19 cellular contexts compared by ENCODE assay signal in the genomic region with DNA sequence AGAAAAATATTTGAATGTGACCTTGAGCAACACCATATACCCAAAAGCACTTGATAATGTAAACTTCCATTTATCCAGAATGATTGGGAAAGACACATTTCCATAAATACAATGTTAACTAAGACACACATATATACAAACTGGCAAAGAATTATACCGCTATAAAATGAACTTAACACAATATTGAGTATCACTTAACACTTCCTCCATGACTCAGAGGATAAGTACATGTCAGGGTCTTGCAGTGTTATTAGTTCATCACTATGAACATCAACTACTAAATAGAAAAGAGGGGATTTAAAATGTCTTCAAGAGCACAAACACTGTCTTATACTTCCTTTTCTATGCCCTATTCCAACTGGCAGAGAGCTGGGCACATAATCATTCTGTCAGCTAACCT. TPM values are rescaled to one million over a fixed set of nuclear protein-coding genes. Genes with fewer than 3 reads are reported as not detected.
DNase-seq lines count a peak whose midpoint lies in the region; ATAC-seq, FAIRE-seq and TF ChIP-seq lines count a peak whose summit lies in the region.
"Had no signal": no experiment of that assay in that cellular context is flagged by ENCODE, and none has a peak within 500 bp of the region (broad histone marks: within the 10 kb centered on the region; RNA-seq: fewer than 3 reads in every experiment).

No MANE protein-coding gene starts in this region.

- H3K9me2 ChIP-seq in HCT116 (ENCODE audit: insufficient read depth): no peaks in the 10 kb centered on the region

- TF ChIP-seq CTCF in HCT116 (IDR thresholded peaks at IDR 0.05 in 2 of 3, conservative IDR thresholded peaks at IDR 0.05 in 1 of 3; ENCODE audit: borderline replicate concordance in 1 of 3, insufficient read depth in 1 of 3, low read depth in 2 of 3, low read length in 2 of 3) (no peak), bronchial epithelial cell (IDR thresholded peaks at IDR 0.05; ENCODE audit: insufficient read depth, low read length, severe bottlenecking) (no peak), brain microvascular endothelial cell (IDR thresholded peaks at IDR 0.05; ENCODE audit: low read depth, low read length, missing control alignments) (no peak)

- no peak for ATAC-seq in HCT116
- peak; percentile 52 for ATAC-seq in left lobe of liver

- no peak overlapping the region for H3K4me2 ChIP-seq in HCT116 (ENCODE audit: low read length)
- H3K4me2 ChIP-seq: BLaER1 had no signal

- H3K9me3 ChIP-seq in HCT116 (ENCODE audit: control insufficient read depth in 1 of 2, insufficient read depth in 1 of 2, low read depth in 1 of 2, low read length in 2 of 2): no peaks in the 10 kb centered on the region
- H3K9me3 ChIP-seq: SJSA1 had no signal

- peaks cover 12 to 24% of the 10 kb centered on the region in 2 experiments for H3K4me1 ChIP-seq in HCT116 (ENCODE audit: control insufficient read depth in 1 of 2, insufficient read depth in 2 of 2, low read length in 2 of 2)
- H3K4me1 ChIP-seq: BLaER1 had no signal

- POLR2A ChIA-PET in HCT116 (lab: Charles Lee): no interaction called here

- TF ChIP-seq RAD21 in HCT116 (IDR thresholded peaks at IDR 0.05; ENCODE audit: low read depth): no peak

- H3K27ac ChIP-seq in HCT116 (ENCODE audit: low read depth, low read length): no peak overlapping the region
- no peak overlapping the region for H3K27ac ChIP-seq in brain microvascular endothelial cell
- H3K27ac ChIP-seq: BLaER1, SJSA1 had no signal

- peak; percentile 38 for DNase-seq in DMS53 (lab: John Stamatoyannopoulos, UW)
- no peak for DNase-seq in HCT116 (ENCODE audit: low read depth, low spot score)
- DNase-seq in bronchial epithelial cell (ENCODE audit: low read depth): peak; percentile 53
- DNase-seq in left lobe of liver (ENCODE audit: low spot score): no peak
- no peak for DNase-seq in brain microvascular endothelial cell
- DNase-seq in cerebellum (ENCODE audit: low spot score): no peak
- DNase-seq in NCI-H2107 treated with DMSO at 0.1 percent for 48 hours (lab: John Stamatoyannopoulos, UW; ENCODE audit: unreplicated experiment): no peak
- DNase-seq in NCI-H2029 treated with DMSO at 0.1 percent for 48 hours (lab: John Stamatoyannopoulos, UW): no peak
- DNase-seq: Calu3; CD4-positive, alpha-beta memory T cell; H9; MM.1S; NCI-H1694 treated with DMSO at 0.1 percent for 48 hours; NCI-H2107; NCI-H226; NCI-H524; NCI-H82 had no signal

- no peak overlapping the region for H2AFZ ChIP-seq in HCT116 (ENCODE audit: low read depth, low read length, poor library complexity, severe bottlenecking)

- intact Hi-C loops in HCT116 (cut with micrococcal nuclease): no loop called here

- TF ChIP-seq POLR2A in HCT116 (IDR thresholded peaks at IDR 0.05; ENCODE audit: borderline replicate concordance, extremely low read depth, insufficient read depth, insufficient read length): no peak

- H3K9ac ChIP-seq in HCT116 (ENCODE audit: low read length): no peak overlapping the region
- H3K9ac ChIP-seq: BLaER1 had no signal

- H3K4me3 ChIP-seq in HCT116 (replicated peaks in 1 of 2; ENCODE audit: low read depth in 1 of 2, low read length in 2 of 2) (no peak overlapping the region), bronchial epithelial cell (ENCODE audit: low read depth, low read length) (no peak overlapping the region), brain microvascular endothelial cell (ENCODE audit: low read depth, low read length) (no peak overlapping the region)
- H3K4me3 ChIP-seq: BLaER1, SJSA1 had no signal

- H3K27me3 ChIP-seq in HCT116 (ENCODE audit: insufficient read depth, low read length) (no peaks in the 10 kb centered on the region), bronchial epithelial cell (ENCODE audit: control insufficient read depth, insufficient read depth, low read length) (no peaks in the 10 kb centered on the region), brain microvascular endothelial cell (replicated peaks) (no peaks in the 10 kb centered on the region)
- H3K27me3 ChIP-seq: BLaER1, SJSA1 had no signal

- H3K36me3 ChIP-seq in HCT116 (ENCODE audit: control insufficient read depth in 1 of 2, insufficient read depth in 2 of 2, low read length in 2 of 2) (no peaks in the 10 kb centered on the region), bronchial epithelial cell (ENCODE audit: control insufficient read depth, insufficient read depth, low read length) (peaks cover 3% of the 10 kb centered on the region), brain microvascular endothelial cell (replicated peaks) (no peaks in the 10 kb centered on the region)

- no peaks in the 10 kb centered on the region for H4K20me1 ChIP-seq in HCT116 (ENCODE audit: insufficient read depth)
- H4K20me1 ChIP-seq: BLaER1 had no signal

- RAD21 ChIA-PET in HCT116 (lab: Charles Lee; ENCODE audit: low non-redundant PET in 1 of 2, low total read pairs in 2 of 2, uncharacterized antibody in 2 of 2, unreplicated experiment in 2 of 2): no interaction called here

- H3K79me2 ChIP-seq in HCT116 (ENCODE audit: insufficient read depth, low read length): 0 out of 2 replicates have a peak, but pooled peaks cover 5% of the 10 kb centered on the region

- FAIRE-seq in bronchial epithelial cell (lab: Jason Lieb, UNC): no peak

- in situ Hi-C loops in brain microvascular endothelial cell (cut with HindIII; ENCODE audit: low pct_ligation_motif_present, low sequenced_read_pairs): no loop called here

- no TSS peak for BruUV-seq in HCT116 (replicated peaks; lab: Mats Ljungman, UMichigan)

- CTCF ChIA-PET in HCT116 (lab: Charles Lee): no interaction called here

TF ChIP-seq in HCT116, 20 proteins besides CTCF, POLR2A, EP300 and RAD21:
- TF ChIP-seq SRF (IDR thresholded peaks at IDR 0.05; ENCODE audit: low read depth): no peak
- 0 out of 2 replicates have a peak, but pooled peaks have one; percentile 9 for TF ChIP-seq CBX3 (IDR thresholded peaks at IDR 0.05; ENCODE audit: low read depth)
- 0 out of 2 replicates have a peak, but pooled peaks have one; percentile 12 for TF ChIP-seq SP1 (IDR thresholded peaks at IDR 0.05; ENCODE audit: low read depth)
- TF ChIP-seq JUND (IDR thresholded peaks at IDR 0.05): peak; percentile 20; the same call in 1 of the 2 replicates
- no peak for TF ChIP-seq EZH2phosphoT487 (IDR thresholded peaks at IDR 0.05; ENCODE audit: borderline replicate concordance)

RNA-seq across cellular contexts. Expression of a gene that starts 18.6 kb away (rescaled TPM):
- total RNA-seq in HCT116 (2021; ENCODE audit: unreplicated experiment) (8.8 TPM), bronchial epithelial cell (16.1 and 21.0 TPM in 2 replicates), left lobe of liver (2.4 TPM), cerebellum (14.0 TPM)
- 6.0 TPM in 2 replicates for polyA plus RNA-seq in HCT116 (2012)

Comparison
In these comparisons a context has a peak if more than half of its experiments do, and no peak if none do; other contexts are left out.
1. DNase-seq: peak in DMS53 (single experiment) and bronchial epithelial cell (single experiment); none in HCT116 (single experiment), left lobe of liver (single experiment), brain microvascular endothelial cell (single experiment), cerebellum (single experiment), NCI-H2107 treated with DMSO at 0.1 percent for 48 hours (single experiment) and NCI-H2029 treated with DMSO at 0.1 percent for 48 hours (single experiment).